ENCODE assay signal across 8 cellular contexts in the genomic region with DNA sequence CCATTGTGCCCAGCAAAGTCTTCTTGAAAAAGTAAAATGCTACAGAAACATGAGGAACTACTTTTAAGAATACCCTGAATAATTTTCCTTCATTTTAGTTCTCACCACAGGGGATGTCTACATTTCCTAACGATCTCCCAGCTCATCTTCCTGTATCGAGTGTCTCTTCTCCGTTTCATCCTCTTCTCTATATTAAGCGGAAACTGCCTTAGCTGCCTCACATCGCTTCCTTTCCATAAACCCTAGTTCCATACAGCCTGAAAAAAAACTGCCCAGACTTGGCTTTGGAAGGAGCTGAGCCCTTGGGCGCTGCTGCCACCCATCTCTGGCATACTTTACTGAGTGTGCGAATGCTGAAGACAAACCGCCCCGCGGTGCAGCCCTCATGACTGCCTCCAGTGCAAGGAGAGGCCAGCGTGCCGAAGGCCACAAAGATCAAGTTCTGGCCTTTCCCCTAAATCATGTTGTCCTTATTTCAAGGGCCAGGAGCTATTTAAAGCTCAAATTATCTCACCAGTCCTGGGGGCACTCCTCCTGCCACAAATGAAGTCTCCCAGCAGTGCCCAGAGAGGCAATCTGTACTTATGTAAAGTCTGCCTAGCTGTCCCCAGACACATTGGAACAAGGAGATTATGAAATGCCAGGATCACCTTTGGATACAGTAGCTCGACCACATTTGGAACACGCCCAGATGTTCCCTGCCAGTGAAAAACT. TPM values are rescaled to one million over a fixed set of nuclear protein-coding genes. Genes with fewer than 3 reads are reported as not detected.
A peak's percentile ranks its signal among the peaks of the same experiment; 100 is the strongest.
DNase-seq lines count a peak whose midpoint lies in the region; ATAC-seq and TF ChIP-seq lines count a peak whose summit lies in the region.
"Had no signal": no experiment of that assay in that cellular context is flagged by ENCODE, and none has a peak within 500 bp of the region (broad histone marks: within the 10 kb centered on the region; RNA-seq: fewer than 3 reads in every experiment).

No MANE protein-coding gene starts in this region.

- no peaks in the 10 kb centered on the region for H3K9me3 ChIP-seq in T-helper 17 cell (ENCODE audit: control insufficient read depth, low read length, poor library complexity, severe bottlenecking)
- no peaks in the 10 kb centered on the region for H3K9me3 ChIP-seq in tibial artery
- H3K9me3 ChIP-seq in effector memory CD4-positive, alpha-beta T cell (ENCODE audit: control insufficient read depth, low read length) = no peaks in the 10 kb centered on the region

- no peaks in the 10 kb centered on the region for H3K27me3 ChIP-seq in tibial artery
- H3K27me3 ChIP-seq in effector memory CD4-positive, alpha-beta T cell (replicated peaks; ENCODE audit: control insufficient read depth, insufficient read depth, low read length, poor library complexity, severe bottlenecking) = no peaks in the 10 kb centered on the region

- TF ChIP-seq CTCF in tibial artery (IDR thresholded peaks at IDR 0.05) = no peak

- H3K4me3 ChIP-seq in tibial artery = no peak overlapping the region
- H3K4me3 ChIP-seq in effector memory CD4-positive, alpha-beta T cell (ENCODE audit: insufficient read depth, low read depth, low read length, poor library complexity, severe bottlenecking) = no peak overlapping the region

- intact Hi-C loops in tibial artery (cut with DNase I; ENCODE audit: low total_unique reads) = no loop called here

- peaks cover 7% of the 10 kb centered on the region for H3K36me3 Mint-ChIP-seq in T-helper 17 cell (ENCODE audit: low read depth)

- H3K4me3 Mint-ChIP-seq in T-helper 17 cell = no peak overlapping the region

- peaks cover 0 to 72% (median 23%) of the 10 kb centered on the region in 4 donors for H3K4me1 ChIP-seq in tibial artery
- H3K4me1 ChIP-seq in effector memory CD4-positive, alpha-beta T cell (ENCODE audit: control insufficient read depth, insufficient read depth, low read length, poor library complexity, severe bottlenecking) = no peaks in the 10 kb centered on the region

- ATAC-seq in T-helper 17 cell (no peak), GM21576 (IDR thresholded peaks at IDR 0.05; ENCODE audit: unreplicated experiment) (no peak)

- no peaks in the 10 kb centered on the region for H3K27me3 Mint-ChIP-seq in T-helper 17 cell

- DNase-seq in T-helper 17 cell (no peak), fibroblast of gingiva (ENCODE audit: low read depth) (peak; percentile 49), myocyte (ENCODE audit: low read depth) (peak; percentile 76), tibial artery (peak; percentile 51 to 87)
- no peak for DNase-seq in effector memory CD4-positive, alpha-beta T cell
- DNase-seq in NK-92 treated with Interleukin-12 subunit alpha and Interleukin-12 subunit beta, amount 100 ng/mL, for 24 hours (lab: John Stamatoyannopoulos, UW) = no peak
- DNase-seq: NCI-H510A treated with DMSO at 0.1 percent for 48 hours had no signal

- peaks cover 36% of the 10 kb centered on the region for H3K4me1 Mint-ChIP-seq in T-helper 17 cell

- H3K36me3 ChIP-seq in tibial artery = peaks cover 9 to 17% (median 13%) of the 10 kb centered on the region in 3 donors
- H3K36me3 ChIP-seq in effector memory CD4-positive, alpha-beta T cell (ENCODE audit: control insufficient read depth, insufficient read depth, low read length) = peaks cover 15% of the 10 kb centered on the region

- peak overlapping the region; percentile 50 to 64 for H3K27ac ChIP-seq in tibial artery
- H3K27ac ChIP-seq in effector memory CD4-positive, alpha-beta T cell (ENCODE audit: insufficient read depth, low read length, poor library complexity, severe bottlenecking) = no peak overlapping the region

- peak overlapping the region; percentile 84 for H3K27ac Mint-ChIP-seq in T-helper 17 cell

RNA-seq across cellular contexts. Expression of a gene that starts 25.2 kb away (rescaled TPM):
- total RNA-seq in T-helper 17 cell (10 to 100 TPM; 26.0 to 32.7 TPM), myocyte (258 and 294 TPM in 2 replicates)
- 330 TPM for polyA plus RNA-seq in myocyte (2012)

RNA-seq across cellular contexts. Expression of a gene that starts 31.1 kb away (rescaled TPM):
- total RNA-seq in T-helper 17 cell (10 to 100 TPM; 25.8 to 33.2 TPM), myocyte (702 and 809 TPM in 2 replicates)
- polyA plus RNA-seq in myocyte (2012) = 2,326 TPM

Comparison
In these comparisons a context has a peak if more than half of its experiments do, and no peak if none do; other contexts are left out.
1. DNase-seq: peak in fibroblast of gingiva (single experiment), myocyte (single experiment) and tibial artery (2 of 2); none in T-helper 17 cell (0 of 3), effector memory CD4-positive, alpha-beta T cell (0 of 3) and NK-92 treated with Interleukin-12 subunit alpha and Interleukin-12 subunit beta, amount 100 ng/mL, for 24 hours (single experiment).
2. RNA of a gene that starts 31.1 kb away (total RNA-seq): 702 to 809 TPM in myocyte; 25.8 to 33.2 TPM in T-helper 17 cell; every median in the first group is over 10 times any median in the second.